In the genomic region with DNA sequence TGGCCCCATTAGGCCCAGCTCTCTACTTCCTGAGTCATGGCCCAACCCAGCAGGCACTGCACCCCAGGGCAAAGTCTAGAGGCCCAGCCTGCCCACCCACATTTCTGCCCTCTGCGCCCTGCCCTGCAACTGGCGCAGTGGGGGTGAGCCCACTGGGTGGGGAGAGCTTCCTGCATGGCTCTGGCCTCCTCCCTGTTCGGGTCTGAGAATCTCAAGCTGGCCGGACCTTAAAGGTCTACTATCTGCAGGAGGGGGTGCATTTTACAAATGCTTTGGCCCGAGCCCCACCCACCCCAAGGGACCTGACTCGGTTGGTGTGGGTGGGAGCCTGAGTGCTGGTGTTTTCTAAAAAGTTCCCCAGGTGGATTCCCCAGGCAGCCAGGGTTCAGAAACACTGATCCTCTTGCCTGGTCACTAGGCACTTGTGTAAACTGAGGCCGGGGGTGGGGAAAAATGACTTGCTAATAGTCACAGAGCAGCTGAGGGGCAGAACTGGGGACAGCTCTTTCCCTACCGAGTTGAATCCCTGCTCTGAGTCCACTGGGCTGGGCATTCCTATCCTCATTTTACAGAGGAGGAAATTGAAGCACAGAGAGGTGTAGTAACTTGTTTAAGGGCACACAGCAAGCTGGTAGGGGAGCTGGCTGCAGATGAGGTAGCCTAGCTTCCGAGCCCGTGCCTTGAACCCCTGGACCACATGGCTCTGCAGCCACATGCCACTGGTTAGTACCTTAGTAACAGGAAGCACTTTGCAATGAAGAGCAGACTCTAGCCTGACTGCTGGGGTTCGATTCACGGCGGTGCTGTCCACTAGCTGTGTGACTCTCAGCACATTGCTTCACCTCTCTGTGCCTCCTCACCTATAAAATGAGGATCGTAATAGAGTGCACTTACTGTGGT, we compare ENCODE assay signal across 10 cellular contexts. TPM values are rescaled to one million over a fixed set of nuclear protein-coding genes. Genes with fewer than 3 reads are reported as not detected.
A peak's percentile ranks its signal among the peaks of the same experiment; 100 is the strongest.
DNase-seq lines count a peak whose midpoint lies in the region; ATAC-seq, FAIRE-seq and TF ChIP-seq lines count a peak whose summit lies in the region.
"Had no signal": no experiment of that assay in that cellular context is flagged by ENCODE, and none has a peak within 500 bp of the region (broad histone marks: within the 10 kb centered on the region; RNA-seq: fewer than 3 reads in every experiment).

No MANE protein-coding gene starts in this region.

- H3K4me1 ChIP-seq in SJCRH30 = peaks cover 57% of the 10 kb centered on the region

- peak in 1 of 2 experiments; percentile 90 for DNase-seq in SJCRH30
- no peak for DNase-seq in osteocyte (ENCODE audit: extremely low spot score, unreplicated experiment)
- no peak for DNase-seq in SW 1271 (lab: John Stamatoyannopoulos, UW)
- DNase-seq in D721Med (ENCODE audit: insufficient read length, low spot score) = no peak
- no peak for DNase-seq in COLO829 (ENCODE audit: low spot score)
- DNase-seq in progenitor cell of endocrine pancreas (ENCODE audit: low spot score, unreplicated experiment) = no peak
- DNase-seq: activated naive CD8-positive, alpha-beta T cell treated with anti-CD3 and anti-CD28 coated beads, Interleukin-2, amount 10 ng/mL, durations not matched to agents 7 days and 5 days; NCI-H226 had no signal

- H3K36me3 Mint-ChIP-seq in osteocyte (ENCODE audit: unreplicated experiment) = no peaks in the 10 kb centered on the region
- no peaks in the 10 kb centered on the region for H3K36me3 Mint-ChIP-seq in progenitor cell of endocrine pancreas (ENCODE audit: insufficient read depth)

- H3K27me3 ChIP-seq in SJCRH30 = no peaks in the 10 kb centered on the region

- no peak for FAIRE-seq in D721Med (lab: Jason Lieb, UNC)

- H3K27me3 Mint-ChIP-seq in osteocyte (ENCODE audit: unreplicated experiment) (no peaks in the 10 kb centered on the region), progenitor cell of endocrine pancreas (peaks cover 6% of the 10 kb centered on the region)
- H3K27me3 Mint-ChIP-seq: activated naive CD8-positive, alpha-beta T cell treated with anti-CD3 and anti-CD28 coated beads, Interleukin-2, amount 10 ng/mL, durations not matched to agents 7 days and 5 days had no signal

- TF ChIP-seq CTCF in osteocyte (IDR thresholded peaks at IDR 0.05) (no peak), D721Med (IDR thresholded peaks at IDR 0.05; ENCODE audit: insufficient read depth, missing control alignments) (no peak), progenitor cell of endocrine pancreas (IDR thresholded peaks at IDR 0.05; ENCODE audit: unreplicated experiment) (no peak)

- H3K4me1 Mint-ChIP-seq in osteocyte (ENCODE audit: unreplicated experiment) (peaks cover 53% of the 10 kb centered on the region), progenitor cell of endocrine pancreas (ENCODE audit: low read depth) (no peaks in the 10 kb centered on the region)

- H3K9me3 Mint-ChIP-seq in osteocyte (ENCODE audit: unreplicated experiment) (no peaks in the 10 kb centered on the region), progenitor cell of endocrine pancreas (ENCODE audit: low read depth) (no peaks in the 10 kb centered on the region)
- H3K9me3 Mint-ChIP-seq: activated naive CD8-positive, alpha-beta T cell treated with anti-CD3 and anti-CD28 coated beads, Interleukin-2, amount 10 ng/mL, durations not matched to agents 7 days and 5 days had no signal

- H3K4me3 Mint-ChIP-seq in osteocyte (ENCODE audit: unreplicated experiment) = no peak overlapping the region
- no peak overlapping the region for H3K4me3 Mint-ChIP-seq in progenitor cell of endocrine pancreas (ENCODE audit: low read depth)
- H3K4me3 Mint-ChIP-seq: activated naive CD8-positive, alpha-beta T cell treated with anti-CD3 and anti-CD28 coated beads, Interleukin-2, amount 10 ng/mL, durations not matched to agents 7 days and 5 days had no signal

- ATAC-seq in GM18861 (IDR thresholded peaks at IDR 0.05; ENCODE audit: unreplicated experiment) = peak; percentile 37
- peak; percentile 30 for ATAC-seq in GM21737 (IDR thresholded peaks at IDR 0.05; ENCODE audit: unreplicated experiment)

- H3K27ac Mint-ChIP-seq in osteocyte (ENCODE audit: unreplicated experiment) = peak overlapping the region; percentile 41
- no peak overlapping the region for H3K27ac Mint-ChIP-seq in progenitor cell of endocrine pancreas
- H3K27ac Mint-ChIP-seq: activated naive CD8-positive, alpha-beta T cell treated with anti-CD3 and anti-CD28 coated beads, Interleukin-2, amount 10 ng/mL, durations not matched to agents 7 days and 5 days had no signal

- peak overlapping the region; percentile 87 for H3K27ac ChIP-seq in SJCRH30

- H3K36me3 ChIP-seq in SJCRH30 = peaks cover 37% of the 10 kb centered on the region

- no peaks in the 10 kb centered on the region for H3K9me3 ChIP-seq in SJCRH30 (replicated peaks)

- no peak overlapping the region for H3K4me3 ChIP-seq in SJCRH30

RNA-seq across cellular contexts. Expression of a gene that starts 36.3 kb away (rescaled TPM):
- total RNA-seq in SJCRH30 (2014; rRNA removed; shearing (Covaris generic)) = 81.8 and 90.6 TPM in 2 replicates
- total RNA-seq in osteocyte (29.5 and 34.6 TPM in 2 replicates), progenitor cell of endocrine pancreas (9.3 and 9.4 TPM in 2 replicates)
